In the genomic region with DNA sequence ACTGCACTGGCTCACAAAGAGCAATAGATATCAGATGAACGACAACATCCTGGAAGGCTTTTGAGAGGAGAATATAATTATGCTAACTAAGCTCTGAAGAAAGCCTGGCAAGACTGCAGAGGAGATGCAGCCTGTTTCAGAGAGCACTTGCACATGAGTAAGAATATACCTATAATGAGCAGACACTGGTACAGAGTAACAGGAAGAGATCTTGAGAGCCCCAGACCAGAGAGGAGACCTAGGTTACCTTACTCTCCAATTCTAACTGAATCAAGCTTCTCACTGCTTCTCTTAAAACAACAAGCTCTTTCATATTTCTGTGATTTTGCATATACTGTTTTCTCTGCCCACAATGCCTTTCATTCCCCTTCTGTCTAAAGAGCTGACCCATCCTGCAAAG, we compare ENCODE assay signal across 23 cellular contexts.
"Had no signal": no experiment of that assay in that cellular context is flagged by ENCODE, and none has a peak within 500 bp of the region (broad histone marks: within the 10 kb centered on the region; RNA-seq: fewer than 3 reads in every experiment).

No MANE protein-coding gene starts in this region.

- H3K27ac ChIP-seq: breast epithelium, lower lobe of right lung, right atrium auricular region, spleen, VCaP had no signal

- H3K4me3 ChIP-seq: breast epithelium, lower lobe of right lung, right atrium auricular region, spleen had no signal

- H3K9me3 ChIP-seq: breast epithelium, lower lobe of right lung, right atrium auricular region, spleen had no signal

- FAIRE-seq: astrocyte, colon, endothelial cell of umbilical vein, kidney had no signal

- H3K36me3 ChIP-seq: breast epithelium, lower lobe of right lung, right atrium auricular region, spleen had no signal

- DNase-seq: activated CD4-positive, alpha-beta T cell treated with anti-CD3 and anti-CD28 coated beads, Interleukin-2, amount 50 U/mL, for 48 hours; activated CD4-positive, CD25-positive, alpha-beta regulatory T cell treated with anti-CD3 and anti-CD28 coated beads, Interleukin-2, amount 50 U/mL, for 72 hours; activated CD8-positive, alpha-beta memory T cell treated with anti-CD3 and anti-CD28 coated beads, Interleukin-2, amount 50 U/mL, for 48 hours; activated effector memory CD4-positive, alpha-beta T cell treated with Interleukin-2 at 50 U/mL for 16 hours; activated naive CD8-positive, alpha-beta T cell treated with anti-CD3 and anti-CD28 coated beads for 36 hours; activated T-cell treated with anti-CD3 and anti-CD28 coated beads, Interleukin-2, amount 50 U/mL, for 48 hours; effector memory CD4-positive, alpha-beta T cell; foreskin melanocyte; kidney; lower lobe of right lung; naive B cell; spleen; stimulated activated CD4-positive, alpha-beta T cell treated with anti-CD3 and anti-CD28 coated beads, Interleukin-4, amount 100 ng/mL, for 24 hours; stimulated activated naive CD4-positive, alpha-beta T cell treated with Interleukin-2 at 50 U/mL for 16 hours had no signal

- H3K4me3 Mint-ChIP-seq: activated naive CD8-positive, alpha-beta T cell treated with anti-CD3 and anti-CD28 coated beads for 36 hours; central memory CD8-positive, alpha-beta T cell; naive B cell had no signal

- ATAC-seq: esophagus mucosa, lower lobe of right lung had no signal

- H3K27me3 ChIP-seq: breast epithelium, right atrium auricular region, spleen had no signal

- H3K27ac Mint-ChIP-seq: activated naive CD8-positive, alpha-beta T cell treated with anti-CD3 and anti-CD28 coated beads for 36 hours; progenitor cell of endocrine pancreas had no signal

- H3K27me3 Mint-ChIP-seq: activated naive CD8-positive, alpha-beta T cell treated with anti-CD3 and anti-CD28 coated beads for 36 hours; central memory CD8-positive, alpha-beta T cell; naive B cell; progenitor cell of endocrine pancreas had no signal

- H3K9me3 Mint-ChIP-seq: activated naive CD8-positive, alpha-beta T cell treated with anti-CD3 and anti-CD28 coated beads for 36 hours; central memory CD8-positive, alpha-beta T cell; naive B cell had no signal
